In genomic region chr17:78345791-78346494, GRCh38 we compare ENCODE assay signal across 18 cellular contexts.
"Had no signal": no experiment of that assay in that cellular context is flagged by ENCODE, and none has a peak within 500 bp of the region (broad histone marks: within the 10 kb centered on the region; RNA-seq: fewer than 3 reads in every experiment).

No MANE protein-coding gene starts in this region.

- H2AFZ ChIP-seq: hepatocyte, parathyroid adenoma had no signal

- H3K27ac ChIP-seq: adrenal gland, epithelial cell of prostate, hepatocyte had no signal

- H3K79me2 ChIP-seq: hepatocyte, parathyroid adenoma had no signal

- H3K27me3 ChIP-seq: adrenal gland, hepatocyte, uterus had no signal

- H3K4me3 ChIP-seq: adrenal gland, hepatocyte, lung, skin epidermis, uterus had no signal

- H3K4me1 ChIP-seq: parathyroid adenoma had no signal

- H3K9ac ChIP-seq: parathyroid adenoma had no signal

- H3K9me3 ChIP-seq: adrenal gland, uterus had no signal

- H3K9me3 Mint-ChIP-seq: central memory CD8-positive, alpha-beta T cell; neural crest cell had no signal

- H3K4me2 ChIP-seq: hepatocyte had no signal

- H3K4me3 Mint-ChIP-seq: neural crest cell had no signal

- DNase-seq: activated CD4-positive, alpha-beta T cell treated with anti-CD3 and anti-CD28 coated beads for 4 hours; activated naive CD4-positive, alpha-beta T cell treated with Interleukin-2 at 50 U/mL for 16 hours; cortex of kidney; effector CD8-positive, alpha-beta T cell; kidney glomerular epithelial cell; retina; stimulated activated CD4-positive, alpha-beta T cell treated with anti-CD3 and anti-CD28 coated beads, Interleukin-4, amount 100 ng/mL, for 4 hours; SW 1271; uterus; WERI-Rb-1 had no signal

- H3K27me3 Mint-ChIP-seq: central memory CD8-positive, alpha-beta T cell had no signal

- H3K36me3 ChIP-seq: adrenal gland, uterus, WERI-Rb-1 had no signal
